1 cellular context compared by ENCODE assay signal in the genomic region with DNA sequence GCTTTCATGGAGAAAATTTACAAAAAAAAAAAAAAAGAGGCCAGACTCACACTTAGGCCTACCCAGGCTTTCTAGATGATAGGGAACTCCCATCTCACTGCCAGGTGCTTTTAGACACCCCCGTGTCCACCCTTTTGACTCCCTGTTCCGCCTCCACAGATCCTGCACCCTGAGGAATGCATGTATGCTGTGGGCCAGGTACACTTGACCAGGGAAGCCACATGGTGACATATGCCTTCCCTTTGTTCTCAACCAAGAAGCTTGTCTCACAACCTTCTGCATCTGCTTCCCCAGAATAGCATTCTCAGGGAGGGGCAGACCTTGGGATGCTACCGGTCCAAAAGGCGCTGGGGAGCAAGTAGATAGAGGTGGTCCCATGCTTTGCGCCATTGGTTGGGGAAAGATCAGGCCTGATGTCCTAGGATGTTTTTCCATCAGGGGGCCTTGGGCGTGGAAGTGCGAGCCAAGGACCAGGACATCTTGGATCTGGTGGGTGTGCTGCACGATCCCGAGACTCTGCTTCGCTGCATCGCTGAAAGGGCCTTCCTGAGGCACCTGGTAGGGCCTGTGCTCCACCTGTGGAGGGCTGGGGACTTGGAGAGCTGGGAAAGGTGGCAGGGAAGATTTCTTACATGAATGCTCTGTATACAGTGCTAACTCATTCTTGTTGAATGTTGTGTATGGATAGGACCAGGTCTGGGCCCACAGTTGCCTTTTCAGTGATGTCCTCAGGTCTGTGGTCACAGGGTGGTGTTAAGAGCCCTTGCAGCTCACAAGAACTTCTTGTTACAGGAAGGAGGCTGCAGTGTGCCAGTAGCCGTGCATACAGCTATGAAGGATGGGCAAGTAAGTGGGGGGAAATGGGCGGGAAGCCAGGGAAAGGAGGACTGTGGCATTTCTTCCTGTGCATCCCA.
TF ChIP-seq lines count a peak whose summit lies in the region.

No MANE protein-coding gene starts in this region.

TF ChIP-seq in HCT116, 20 proteins besides CTCF, POLR2A, EP300 and RAD21:
- peak; percentile 51; the same call in 1 of the 2 replicates for TF ChIP-seq POLR2AphosphoS5 (IDR thresholded peaks at IDR 0.05; ENCODE audit: low read depth, low read length)
- TF ChIP-seq, protein P1, sequence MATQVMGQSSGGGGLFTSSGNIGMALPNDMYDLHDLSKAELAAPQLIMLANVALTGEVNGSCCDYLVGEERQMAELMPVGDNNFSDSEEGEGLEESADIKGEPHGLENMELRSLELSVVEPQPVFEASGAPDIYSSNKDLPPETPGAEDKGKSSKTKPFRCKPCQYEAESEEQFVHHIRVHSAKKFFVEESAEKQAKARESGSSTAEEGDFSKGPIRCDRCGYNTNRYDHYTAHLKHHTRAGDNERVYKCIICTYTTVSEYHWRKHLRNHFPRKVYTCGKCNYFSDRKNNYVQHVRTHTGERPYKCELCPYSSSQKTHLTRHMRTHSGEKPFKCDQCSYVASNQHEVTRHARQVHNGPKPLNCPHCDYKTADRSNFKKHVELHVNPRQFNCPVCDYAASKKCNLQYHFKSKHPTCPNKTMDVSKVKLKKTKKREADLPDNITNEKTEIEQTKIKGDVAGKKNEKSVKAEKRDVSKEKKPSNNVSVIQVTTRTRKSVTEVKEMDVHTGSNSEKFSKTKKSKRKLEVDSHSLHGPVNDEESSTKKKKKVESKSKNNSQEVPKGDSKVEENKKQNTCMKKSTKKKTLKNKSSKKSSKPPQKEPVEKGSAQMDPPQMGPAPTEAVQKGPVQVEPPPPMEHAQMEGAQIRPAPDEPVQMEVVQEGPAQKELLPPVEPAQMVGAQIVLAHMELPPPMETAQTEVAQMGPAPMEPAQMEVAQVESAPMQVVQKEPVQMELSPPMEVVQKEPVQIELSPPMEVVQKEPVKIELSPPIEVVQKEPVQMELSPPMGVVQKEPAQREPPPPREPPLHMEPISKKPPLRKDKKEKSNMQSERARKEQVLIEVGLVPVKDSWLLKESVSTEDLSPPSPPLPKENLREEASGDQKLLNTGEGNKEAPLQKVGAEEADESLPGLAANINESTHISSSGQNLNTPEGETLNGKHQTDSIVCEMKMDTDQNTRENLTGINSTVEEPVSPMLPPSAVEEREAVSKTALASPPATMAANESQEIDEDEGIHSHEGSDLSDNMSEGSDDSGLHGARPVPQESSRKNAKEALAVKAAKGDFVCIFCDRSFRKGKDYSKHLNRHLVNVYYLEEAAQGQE (IDR thresholded peaks at IDR 0.05; ENCODE audit: low read depth), result no peak
